ENCODE assay signal across 16 cellular contexts in genomic region chr11:20113147-20113435, GRCh38. TPM values are rescaled to one million over a fixed set of nuclear protein-coding genes. Genes with fewer than 3 reads are reported as not detected.
DNase-seq lines count a peak whose midpoint lies in the region; ATAC-seq, FAIRE-seq and TF ChIP-seq lines count a peak whose summit lies in the region.
"Had no signal": no experiment of that assay in that cellular context is flagged by ENCODE, and none has a peak within 500 bp of the region (broad histone marks: within the 10 kb centered on the region; RNA-seq: fewer than 3 reads in every experiment).

No MANE protein-coding gene starts in this region.

- no peaks in the 10 kb centered on the region for H3K9me3 ChIP-seq in SK-N-SH
- H3K9me3 ChIP-seq in tibial artery = no peaks in the 10 kb centered on the region

- H3K4me1 ChIP-seq in SK-N-SH (ENCODE audit: control insufficient read depth in 1 of 2, insufficient read depth in 2 of 2, low read depth in 1 of 2, low read length in 1 of 2) (peaks cover 27 to 49% of the 10 kb centered on the region in 2 experiments), tibial artery (peaks cover 0 to 93% (median 38%) of the 10 kb centered on the region in 4 donors)

- intact Hi-C loops in tibial artery (cut with DNase I; ENCODE audit: low total_unique reads) = no loop called here

- TF ChIP-seq POLR2A in GM18505 (IDR thresholded peaks at IDR 0.05; ENCODE audit: borderline replicate concordance, extremely low read depth, insufficient read depth, insufficient read length) = no peak

- ATAC-seq in SK-N-SH treated with all-trans-retinoic acid at 6 μM for 48 hours (no peak), GM18505 (IDR thresholded peaks at IDR 0.05; ENCODE audit: unreplicated experiment) (no peak), GM18520 (IDR thresholded peaks at IDR 0.05; ENCODE audit: unreplicated experiment) (no peak)
- ATAC-seq: GM23338 had no signal

- H3K36me3 ChIP-seq in SK-N-SH (replicated peaks in 1 of 2; ENCODE audit: control insufficient read depth in 1 of 2, insufficient read depth in 2 of 2, low read length in 1 of 2) (peaks cover 54 to 84% of the 10 kb centered on the region in 2 experiments), bronchial epithelial cell (ENCODE audit: control insufficient read depth, insufficient read depth, low read length) (peaks cover 15% of the 10 kb centered on the region), tibial artery (peaks cover 49 to 63% (median 63%) of the 10 kb centered on the region in 3 donors)

- TF ChIP-seq EP300 in SK-N-SH (IDR thresholded peaks at IDR 0.05; ENCODE audit: borderline replicate concordance in 1 of 2, low read depth in 1 of 2, low read length in 1 of 2) = no peak

- peak overlapping the region; percentile 56 for H3K4me2 ChIP-seq in SK-N-SH
- H3K4me2 ChIP-seq: GM23338 had no signal

- TF ChIP-seq RAD21 in SK-N-SH (IDR thresholded peaks at IDR 0.05; ENCODE audit: low read length) = no peak

- no peak for FAIRE-seq in bronchial epithelial cell (lab: Jason Lieb, UNC)
- FAIRE-seq: GM19239 had no signal

- H3K4me3 ChIP-seq in SK-N-SH (ENCODE audit: low read depth in 2 of 2, low read length in 1 of 2) = no peak overlapping the region
- H3K4me3 ChIP-seq in bronchial epithelial cell (ENCODE audit: low read depth, low read length) = no peak overlapping the region
- H3K4me3 ChIP-seq in tibial artery = no peak overlapping the region
- H3K4me3 ChIP-seq: GM23338 had no signal

- H3K27ac ChIP-seq in SK-N-SH (ENCODE audit: low read depth in 2 of 2, low read length in 1 of 2) = peak overlapping the region; percentile 95 to 97
- peak overlapping the region; percentile 71 to 91 for H3K27ac ChIP-seq in tibial artery

- peak overlapping the region; percentile 52; the same call in 1 of the 2 replicates for H3K9ac ChIP-seq in SK-N-SH

- WGBS in SK-N-SH (ENCODE audit: low lambda C conversion rate) = 93% methylated on average over 5 of the region's 5 CpGs

- H3K9me2 ChIP-seq in SK-N-SH = no peaks in the 10 kb centered on the region

- H2AFZ ChIP-seq in SK-N-SH (ENCODE audit: low read depth) = no peak overlapping the region
- H2AFZ ChIP-seq: GM23338 had no signal

- H3F3A ChIP-seq in SK-N-SH (replicated peaks; ENCODE audit: insufficient read depth) = peaks cover 52% of the 10 kb centered on the region

- DNase-seq in SK-N-SH (no peak), bronchial epithelial cell (ENCODE audit: low read depth) (peak; percentile 74), kidney glomerular epithelial cell (lab: John Stamatoyannopoulos, UW) (peak; percentile 81), tibial artery (no peak)
- no peak for DNase-seq in activated CD4-positive, CD25-positive, alpha-beta regulatory T cell (lab: John Stamatoyannopoulos, UW)
- DNase-seq: DMS153, NCI-H2227 treated with DMSO at 0.1 percent for 48 hours had no signal

- peaks cover 9% of the 10 kb centered on the region for H4K20me1 ChIP-seq in SK-N-SH (ENCODE audit: insufficient read depth)

- TF ChIP-seq CTCF in SK-N-SH (IDR thresholded peaks at IDR 0.05) (no peak), bronchial epithelial cell (IDR thresholded peaks at IDR 0.05; ENCODE audit: insufficient read depth, low read length, severe bottlenecking) (no peak), tibial artery (IDR thresholded peaks at IDR 0.05) (no peak)

- H3K27me3 ChIP-seq in SK-N-SH (ENCODE audit: insufficient read depth) (no peaks in the 10 kb centered on the region), bronchial epithelial cell (ENCODE audit: control insufficient read depth, insufficient read depth, low read length) (no peaks in the 10 kb centered on the region), tibial artery (no peaks in the 10 kb centered on the region)

- peaks cover 26% of the 10 kb centered on the region for H3K79me2 ChIP-seq in SK-N-SH (ENCODE audit: insufficient read depth)

- CTCF ChIA-PET in SK-N-SH (lab: Yijun Ruan, JAX) = interaction anchor here (1.5 to 5.9 kb wide), 7 partner anchors 10 to 241 kb away, joined by 3 to 60 read pairs (median 16); no protein-coding TSS in a partner anchor

- POLR2A ChIA-PET in SK-N-SH (lab: Yijun Ruan, JAX) = no interaction called here

TF ChIP-seq in SK-N-SH, 30 proteins besides CTCF, POLR2A, EP300 and RAD21:
- no peak for TF ChIP-seq GABPA (IDR thresholded peaks at IDR 0.05; ENCODE audit: low read depth)
- TF ChIP-seq, protein P1, sequence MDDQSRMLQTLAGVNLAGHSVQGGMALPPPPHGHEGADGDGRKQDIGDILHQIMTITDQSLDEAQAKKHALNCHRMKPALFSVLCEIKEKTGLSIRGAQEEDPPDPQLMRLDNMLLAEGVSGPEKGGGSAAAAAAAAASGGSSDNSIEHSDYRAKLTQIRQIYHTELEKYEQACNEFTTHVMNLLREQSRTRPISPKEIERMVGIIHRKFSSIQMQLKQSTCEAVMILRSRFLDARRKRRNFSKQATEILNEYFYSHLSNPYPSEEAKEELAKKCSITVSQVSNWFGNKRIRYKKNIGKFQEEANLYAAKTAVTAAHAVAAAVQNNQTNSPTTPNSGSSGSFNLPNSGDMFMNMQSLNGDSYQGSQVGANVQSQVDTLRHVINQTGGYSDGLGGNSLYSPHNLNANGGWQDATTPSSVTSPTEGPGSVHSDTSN (IDR thresholded peaks at IDR 0.05) = no peak
- TF ChIP-seq USF1 (IDR thresholded peaks at IDR 0.05; ENCODE audit: borderline replicate concordance, low read depth) = no peak

TF ChIP-seq in SK-N-SH treated with all-trans-retinoic acid at 6 μM for 48 hours, 23 proteins besides CTCF, POLR2A, EP300 and RAD21:
- TF ChIP-seq ARNTL (CRISPR knock-in tag; IDR thresholded peaks at IDR 0.05; ENCODE audit: borderline replicate concordance, low read depth) (no peak), SNAI2 (CRISPR knock-in tag; IDR thresholded peaks at IDR 0.05) (no peak), ZC3H10 (CRISPR knock-in tag; IDR thresholded peaks at IDR 0.05) (no peak), GLIS3 (CRISPR knock-in tag; IDR thresholded peaks at IDR 0.05) (no peak), CSDC2 (CRISPR knock-in tag; IDR thresholded peaks at IDR 0.05) (no peak), PPARA (CRISPR knock-in tag; IDR thresholded peaks at IDR 0.05; ENCODE audit: borderline replicate concordance) (no peak), TCF4 (CRISPR knock-in tag; IDR thresholded peaks at IDR 0.05; ENCODE audit: borderline replicate concordance) (no peak), ESRRG (CRISPR knock-in tag; IDR thresholded peaks at IDR 0.05) (no peak)
- TF ChIP-seq, protein P2, sequence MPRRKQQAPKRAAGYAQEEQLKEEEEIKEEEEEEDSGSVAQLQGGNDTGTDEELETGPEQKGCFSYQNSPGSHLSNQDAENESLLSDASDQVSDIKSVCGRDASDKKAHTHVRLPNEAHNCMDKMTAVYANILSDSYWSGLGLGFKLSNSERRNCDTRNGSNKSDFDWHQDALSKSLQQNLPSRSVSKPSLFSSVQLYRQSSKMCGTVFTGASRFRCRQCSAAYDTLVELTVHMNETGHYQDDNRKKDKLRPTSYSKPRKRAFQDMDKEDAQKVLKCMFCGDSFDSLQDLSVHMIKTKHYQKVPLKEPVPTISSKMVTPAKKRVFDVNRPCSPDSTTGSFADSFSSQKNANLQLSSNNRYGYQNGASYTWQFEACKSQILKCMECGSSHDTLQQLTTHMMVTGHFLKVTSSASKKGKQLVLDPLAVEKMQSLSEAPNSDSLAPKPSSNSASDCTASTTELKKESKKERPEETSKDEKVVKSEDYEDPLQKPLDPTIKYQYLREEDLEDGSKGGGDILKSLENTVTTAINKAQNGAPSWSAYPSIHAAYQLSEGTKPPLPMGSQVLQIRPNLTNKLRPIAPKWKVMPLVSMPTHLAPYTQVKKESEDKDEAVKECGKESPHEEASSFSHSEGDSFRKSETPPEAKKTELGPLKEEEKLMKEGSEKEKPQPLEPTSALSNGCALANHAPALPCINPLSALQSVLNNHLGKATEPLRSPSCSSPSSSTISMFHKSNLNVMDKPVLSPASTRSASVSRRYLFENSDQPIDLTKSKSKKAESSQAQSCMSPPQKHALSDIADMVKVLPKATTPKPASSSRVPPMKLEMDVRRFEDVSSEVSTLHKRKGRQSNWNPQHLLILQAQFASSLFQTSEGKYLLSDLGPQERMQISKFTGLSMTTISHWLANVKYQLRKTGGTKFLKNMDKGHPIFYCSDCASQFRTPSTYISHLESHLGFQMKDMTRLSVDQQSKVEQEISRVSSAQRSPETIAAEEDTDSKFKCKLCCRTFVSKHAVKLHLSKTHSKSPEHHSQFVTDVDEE (CRISPR knock-in tag; IDR thresholded peaks at IDR 0.05) = no peak

RNA-seq across cellular contexts. Expression of gene DBX1, which starts 47.2 kb away (rescaled TPM):
- not detected in 2 replicates for polyA plus RNA-seq in SK-N-SH (2012; rRNA removed)
- polyA plus RNA-seq in SK-N-SH (2012; cell fraction: cytosol; rRNA removed) = not detected in 2 replicates
- polyA plus RNA-seq in SK-N-SH (2012; cell fraction: nucleus; rRNA removed) = not detected in 2 replicates
- total RNA-seq in bronchial epithelial cell = not detected in 2 replicates
- total RNA-seq: A172, GM23338, myocyte, sciatic nerve, ureter had no signal
- polyA plus RNA-seq: GM23338 had no signal

Comparison
In these comparisons a context has a peak if more than half of its experiments do, and no peak if none do; other contexts are left out.
1. DNase-seq: peak in bronchial epithelial cell (single experiment) and kidney glomerular epithelial cell (single experiment); none in SK-N-SH (single experiment), tibial artery (0 of 2) and activated CD4-positive, CD25-positive, alpha-beta regulatory T cell (0 of 4).